In genomic region chr1:31214316-31215082, GRCh38 we compare ENCODE assay signal across 1 cellular context.
A peak's percentile ranks its signal among the peaks of the same experiment; 100 is the strongest.
TF ChIP-seq lines count a peak whose summit lies in the region.

No MANE protein-coding gene starts in this region.

TF ChIP-seq in K562, 482 proteins besides CTCF, POLR2A, EP300 and RAD21 (continued from another document):
- peak; percentile 91 for TF ChIP-seq ZBTB40 (IDR thresholded peaks at IDR 0.05)
- peak; percentile 96 for TF ChIP-seq ZBTB40 (CRISPR knock-in tag; IDR thresholded peaks at IDR 0.05)
- 0 out of 2 replicates have a peak, but pooled peaks have one; percentile 49 for TF ChIP-seq ZNF134 (CRISPR knock-in tag; conservative IDR thresholded peaks at IDR 0.05)
- no peak for TF ChIP-seq NFRKB (IDR thresholded peaks at IDR 0.05; ENCODE audit: low read depth)
- no peak for TF ChIP-seq ZBTB17 (CRISPR knock-in tag; IDR thresholded peaks at IDR 0.05)
- TF ChIP-seq ZNF316 (IDR thresholded peaks at IDR 0.05): peak; percentile 65
- peak; percentile 87 for TF ChIP-seq ZNF384 (IDR thresholded peaks at IDR 0.05; ENCODE audit: low read depth, low read length)
- peak in 1 of 2 experiments; percentile 50; a peak in 1 of 4 replicates for TF ChIP-seq TRIM24 (IDR thresholded peaks at IDR 0.05)
